Comparison of ENCODE assay signal across 8 cellular contexts in the genomic region with DNA sequence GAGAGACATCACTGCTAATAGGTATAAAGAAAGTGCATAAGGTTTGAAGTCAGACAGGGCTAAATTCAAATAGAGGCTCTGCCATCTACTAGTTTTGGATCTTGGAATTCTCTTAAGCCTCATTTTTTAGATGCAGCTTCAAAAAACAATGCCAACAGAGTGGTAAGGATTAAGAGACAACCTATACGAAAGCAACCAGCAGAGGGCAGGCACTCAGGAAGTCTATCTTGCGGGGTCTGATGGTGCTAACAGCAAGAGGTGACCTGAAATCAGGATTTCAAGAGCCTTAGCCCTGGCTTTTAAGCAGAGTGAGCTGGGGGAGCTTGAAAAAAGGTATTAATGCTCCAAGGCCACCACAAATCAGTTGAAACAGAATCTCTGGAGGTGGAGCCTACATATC. TPM values are rescaled to one million over a fixed set of nuclear protein-coding genes. Genes with fewer than 3 reads are reported as not detected.
A peak's percentile ranks its signal among the peaks of the same experiment; 100 is the strongest.
DNase-seq lines count a peak whose midpoint lies in the region; ATAC-seq and TF ChIP-seq lines count a peak whose summit lies in the region.

No MANE protein-coding gene starts in this region.

- peak; percentile 52 to 64 for ATAC-seq in activated naive CD4-positive, alpha-beta T cell treated with anti-CD3 and anti-CD28 coated beads, Interleukin-2, amount 50 U/mL, for 72 hours
- ATAC-seq in heart left ventricle, result peak in 3 of 4 donors; percentile 76 to 86 (median 77)
- ATAC-seq in HG03457 (IDR thresholded peaks at IDR 0.05; ENCODE audit: unreplicated experiment), result no peak
- no peak for ATAC-seq in HG03196 (IDR thresholded peaks at IDR 0.05; ENCODE audit: unreplicated experiment)

- no peak overlapping the region for H3K27ac ChIP-seq in heart left ventricle

- WGBS in heart left ventricle, 4 donors, result 7 to 25% (median 10%) methylated on average over 2 of the region's 2 CpGs

- H3K4me1 ChIP-seq in heart left ventricle, result peaks cover 0 to 17% (median 4%) of the 10 kb centered on the region in 12 donors

- H3K9me3 Mint-ChIP-seq in activated naive CD4-positive, alpha-beta T cell treated with anti-CD3 and anti-CD28 coated beads, Interleukin-2, amount 50 U/mL, for 72 hours, result no peaks in the 10 kb centered on the region

- DNase-seq in COLO829 (ENCODE audit: low spot score), result peak; percentile 18
- peak; percentile 25 for DNase-seq in HS-5 (ENCODE audit: low read depth)
- peak; percentile 16 for DNase-seq in SHP77 treated with DMSO at 0.1 percent for 48 hours (lab: John Stamatoyannopoulos, UW)
- peak in 1 of 2 donors; percentile 24 for DNase-seq in activated naive CD4-positive, alpha-beta T cell treated with anti-CD3 and anti-CD28 coated beads, Interleukin-2, amount 50 U/mL, for 72 hours (ENCODE audit: low spot score in 2 of 2)
- peak in 4 of 5 donors; percentile 46 to 54 (median 50) for DNase-seq in heart left ventricle
- peak; percentile 76 for DNase-seq in renal cortical epithelial cell (ENCODE audit: low read depth)

- no peaks in the 10 kb centered on the region for H3K27me3 ChIP-seq in heart left ventricle

- TF ChIP-seq CTCF in heart left ventricle (IDR thresholded peaks at IDR 0.05), result peak; percentile 47 to 72 (median 58)

- H3K9me3 ChIP-seq in heart left ventricle, result no peaks in the 10 kb centered on the region

- H3K27ac Mint-ChIP-seq in activated naive CD4-positive, alpha-beta T cell treated with anti-CD3 and anti-CD28 coated beads, Interleukin-2, amount 50 U/mL, for 72 hours, result no peak overlapping the region

- H3K36me3 ChIP-seq in heart left ventricle, result peaks cover 0 to 6% (median 0%) of the 10 kb centered on the region in 9 donors

- TF ChIP-seq POLR2A in heart left ventricle (IDR thresholded peaks at IDR 0.05), result no peak

- intact Hi-C loops in heart left ventricle (cut with DNase I), result loop anchor here (2.0 to 10.0 kb wide), 9 partner anchors 45 to 247 kb away; partner anchors contain the start of genes MYO1E (in 6 of the 10) and FAM81A (in 1 of the 10)

- no peaks in the 10 kb centered on the region for H3K36me3 Mint-ChIP-seq in activated naive CD4-positive, alpha-beta T cell treated with anti-CD3 and anti-CD28 coated beads, Interleukin-2, amount 50 U/mL, for 72 hours

- H3K4me3 ChIP-seq in heart left ventricle, result no peak overlapping the region

RNA-seq across cellular contexts. Expression of gene LDHAL6B, which starts 40.7 kb away (rescaled TPM):
- total RNA-seq in activated naive CD4-positive, alpha-beta T cell treated with anti-CD3 and anti-CD28 coated beads, Interleukin-2, amount 50 U/mL, for 72 hours, result not detected
- not detected for total RNA-seq in heart left ventricle
- polyA plus RNA-seq in heart left ventricle, result not detected
- total RNA-seq in renal cortical epithelial cell, result not detected in 2 replicates

Comparison
In these comparisons a context has a peak if more than half of its experiments do, and no peak if none do; other contexts are left out.
1. ATAC-seq: peak in activated naive CD4-positive, alpha-beta T cell treated with anti-CD3 and anti-CD28 coated beads, Interleukin-2, amount 50 U/mL, for 72 hours (2 of 2) and heart left ventricle (3 of 4); none in HG03457 (single experiment) and HG03196 (single experiment).